16 cellular contexts compared by ENCODE assay signal in genomic region chr10:86687750-86688149, GRCh38. TPM values are rescaled to one million over a fixed set of nuclear protein-coding genes. Genes with fewer than 3 reads are reported as not detected.
A peak's percentile ranks its signal among the peaks of the same experiment; 100 is the strongest.
DNase-seq lines count a peak whose midpoint lies in the region; ATAC-seq, FAIRE-seq and TF ChIP-seq lines count a peak whose summit lies in the region.
"Had no signal": no experiment of that assay in that cellular context is flagged by ENCODE, and none has a peak within 500 bp of the region (broad histone marks: within the 10 kb centered on the region; RNA-seq: fewer than 3 reads in every experiment).

No MANE protein-coding gene starts in this region.

- peaks cover 23% of the 10 kb centered on the region for H3K36me3 ChIP-seq in cardiac muscle cell
- H3K36me3 ChIP-seq in GM12878 (ENCODE audit: control insufficient read depth in 2 of 2, insufficient read depth in 2 of 2, low read length in 1 of 2), result no peaks in the 10 kb centered on the region
- H3K36me3 ChIP-seq: adrenal gland had no signal

- no peak overlapping the region for H2AFZ ChIP-seq in GM12878 (ENCODE audit: control insufficient read depth, low read depth, low read length)

- no peak overlapping the region for H3K4me3 Mint-ChIP-seq in activated CD4-positive, alpha-beta memory T cell treated with anti-CD3 and anti-CD28 coated beads, Interleukin-2, amount 10 ng/mL, durations not matched to agents 7 days and 5 days
- H3K4me3 Mint-ChIP-seq: activated CD4-positive, alpha-beta T cell treated with anti-CD3 and anti-CD28 coated beads, Interleukin-2, amount 10 ng/mL, durations not matched to agents 24 days and 14 days had no signal

- H3K9me3 ChIP-seq in cardiac muscle cell (ENCODE audit: low read depth), result no peaks in the 10 kb centered on the region
- no peaks in the 10 kb centered on the region for H3K9me3 ChIP-seq in GM12878 (replicated peaks; ENCODE audit: control insufficient read depth, insufficient read depth, low read length)
- H3K9me3 ChIP-seq: adrenal gland had no signal

- DNase-seq in cardiac muscle cell (ENCODE audit: low read depth in 1 of 2, low spot score in 1 of 2) (peak in 1 of 2 donors; percentile 72), left cardiac atrium (no peak), GM12878 (ENCODE audit: low read depth, low spot score) (no peak), iris pigment epithelial cell (ENCODE audit: low read depth) (peak; percentile 83), substantia nigra (lab: John Stamatoyannopoulos, UW) (no peak), GDM1 (lab: John Stamatoyannopoulos, UW) (no peak)
- DNase-seq in activated CD4-positive, alpha-beta memory T cell treated with anti-CD3 and anti-CD28 coated beads, Interleukin-2, amount 10 ng/mL, durations not matched to agents 7 days and 5 days, result no peak

- SMC1A ChIA-PET in GM12878 (lab: Charles Lee; ENCODE audit: uncharacterized antibody, unreplicated experiment), result interaction anchor here (1.0 to 1.4 kb wide), 3 partner anchors 44 to 52 kb away, joined by 3 to 7 read pairs (median 3); no protein-coding TSS in a partner anchor

- H3K4me1 ChIP-seq in cardiac muscle cell (ENCODE audit: low read depth) (peaks cover 69% of the 10 kb centered on the region), GM12878 (ENCODE audit: control insufficient read depth, insufficient read depth, low read length) (no peaks in the 10 kb centered on the region)

- H3K27me3 Mint-ChIP-seq in activated CD4-positive, alpha-beta memory T cell treated with anti-CD3 and anti-CD28 coated beads, Interleukin-2, amount 10 ng/mL, durations not matched to agents 7 days and 5 days, result no peaks in the 10 kb centered on the region

- no peak for FAIRE-seq in GM12878 (lab: Jason Lieb, UNC)

- no peaks in the 10 kb centered on the region for H3K79me2 ChIP-seq in GM12878 (ENCODE audit: control insufficient read depth, insufficient read depth, low read length)

- H4K20me1 ChIP-seq in GM12878 (ENCODE audit: control insufficient read depth, insufficient read depth), result no peaks in the 10 kb centered on the region

- POLR2A ChIA-PET in GM12878 (lab: Charles Lee), result no interaction called here
- POLR2A ChIA-PET in activated CD4-positive, alpha-beta memory T cell treated with anti-CD3 and anti-CD28 coated beads, Interleukin-2, amount 10 ng/mL, durations not matched to agents 7 days and 5 days (lab: Charles Lee), result no interaction called here

- TF ChIP-seq EP300 in GM12878 (IDR thresholded peaks at IDR 0.05; ENCODE audit: borderline replicate concordance in 1 of 2, control insufficient read depth in 1 of 2, low read depth in 2 of 2, low read length in 2 of 2), result no peak

- RAD21 ChIA-PET in GM12878 (lab: Charles Lee; ENCODE audit: unreplicated experiment), result interaction anchor here (1.0 kb wide), 1 partner anchor 45 kb away, joined by 3 read pairs; no protein-coding TSS in a partner anchor

- no peaks in the 10 kb centered on the region for H3K9me3 Mint-ChIP-seq in activated CD4-positive, alpha-beta memory T cell treated with anti-CD3 and anti-CD28 coated beads, Interleukin-2, amount 10 ng/mL, durations not matched to agents 7 days and 5 days
- H3K9me3 Mint-ChIP-seq: activated CD4-positive, alpha-beta T cell treated with anti-CD3 and anti-CD28 coated beads, Interleukin-2, amount 10 ng/mL, durations not matched to agents 24 days and 14 days; naive thymus-derived CD4-positive, alpha-beta T cell; stimulated activated memory B cell treated with anti-CD40 and anti-IgM and Interleukin-4, amounts not matched to agents 10 μg/mL and 1 μg/mL and 100 μg/mL, for 72 hours had no signal

- no peak for ATAC-seq in left cardiac atrium
- ATAC-seq in GM12878, result no peak
- ATAC-seq in GM18861 (IDR thresholded peaks at IDR 0.05; ENCODE audit: unreplicated experiment), result no peak

- no peak overlapping the region for H3K4me2 ChIP-seq in GM12878 (ENCODE audit: control insufficient read depth, insufficient read depth)
- H3K4me2 ChIP-seq: KMS-11 had no signal

- H3K27ac ChIP-seq in cardiac muscle cell (peak overlapping the region; percentile 100), GM12878 (ENCODE audit: control insufficient read depth, insufficient read depth) (no peak overlapping the region), substantia nigra (ENCODE audit: low read depth, low read length, poor library complexity, severe bottlenecking) (peak overlapping the region; percentile 16)
- H3K27ac ChIP-seq: 22Rv1, adrenal gland, KMS-11 had no signal

- no peak overlapping the region for H3K27ac Mint-ChIP-seq in activated CD4-positive, alpha-beta memory T cell treated with anti-CD3 and anti-CD28 coated beads, Interleukin-2, amount 10 ng/mL, durations not matched to agents 7 days and 5 days
- H3K27ac Mint-ChIP-seq: activated CD4-positive, alpha-beta T cell treated with anti-CD3 and anti-CD28 coated beads, Interleukin-2, amount 10 ng/mL, durations not matched to agents 24 days and 14 days; naive thymus-derived CD4-positive, alpha-beta T cell; stimulated activated memory B cell treated with anti-CD40 and anti-IgM and Interleukin-4, amounts not matched to agents 10 μg/mL and 1 μg/mL and 100 μg/mL, for 72 hours had no signal

- in situ Hi-C loops in GM12878 (cut with MboI), result no loop called here

- TF ChIP-seq RAD21 in GM12878 (IDR thresholded peaks at IDR 0.05; ENCODE audit: insufficient read depth, low read depth, low read length), result no peak

- H3K36me3 Mint-ChIP-seq in activated CD4-positive, alpha-beta memory T cell treated with anti-CD3 and anti-CD28 coated beads, Interleukin-2, amount 10 ng/mL, durations not matched to agents 7 days and 5 days (ENCODE audit: low read depth), result no peaks in the 10 kb centered on the region
- H3K36me3 Mint-ChIP-seq: naive thymus-derived CD4-positive, alpha-beta T cell; stimulated activated memory B cell treated with anti-CD40 and anti-IgM and Interleukin-4, amounts not matched to agents 10 μg/mL and 1 μg/mL and 100 μg/mL, for 72 hours had no signal

- intact Hi-C loops in left cardiac atrium (cut with DNase I) (loop anchor here in 1 of 2 donors (5.0 kb wide), 1 partner anchor 210 kb away; no protein-coding TSS in a partner anchor), GM12878 (cut with micrococcal nuclease; ENCODE audit: unreplicated experiment) (loop anchor here (1.0 kb wide), 1 partner anchor 212 kb away; no protein-coding TSS in a partner anchor)

- BruUV-seq in GM12878 (replicated peaks; lab: Mats Ljungman, UMichigan), result no TSS peak

- H3K9ac ChIP-seq in GM12878 (ENCODE audit: control insufficient read depth, insufficient read depth, low read length), result no peak overlapping the region
- H3K9ac ChIP-seq: KMS-11 had no signal

- TF ChIP-seq CTCF in cardiac muscle cell (IDR thresholded peaks at IDR 0.05; ENCODE audit: low read depth, low read length) (no peak), GM12878 (IDR thresholded peaks at IDR 0.05 in 2 of 3, conservative IDR thresholded peaks at IDR 0.05 in 1 of 3; ENCODE audit: control insufficient read depth in 2 of 3, extremely low read depth in 1 of 3, insufficient read depth in 1 of 3, low read depth in 3 of 3, low read length in 3 of 3) (no peak)

- TF ChIP-seq POLR2A in GM12878 (IDR thresholded peaks at IDR 0.05; ENCODE audit: low read depth, low read length), result no peak

- CTCF ChIA-PET in GM12878 (lab: Yijun Ruan, JAX), result interaction anchor here (0.8 to 2.4 kb wide), 6 partner anchors 11 to 278 kb away, joined by 3 to 18 read pairs (median 4); no protein-coding TSS in a partner anchor
- CTCF ChIA-PET in activated CD4-positive, alpha-beta memory T cell treated with anti-CD3 and anti-CD28 coated beads, Interleukin-2, amount 10 ng/mL, durations not matched to agents 7 days and 5 days (lab: Charles Lee), result interaction anchor here (0.6 to 1.3 kb wide), 4 partner anchors 27 to 199 kb away, joined by 3 to 5 read pairs (median 4); no protein-coding TSS in a partner anchor

- H3K4me3 ChIP-seq in cardiac muscle cell, result no peak overlapping the region
- no peak overlapping the region for H3K4me3 ChIP-seq in GM12878
- H3K4me3 ChIP-seq: adrenal gland had no signal

- H3K4me1 Mint-ChIP-seq in activated CD4-positive, alpha-beta memory T cell treated with anti-CD3 and anti-CD28 coated beads, Interleukin-2, amount 10 ng/mL, durations not matched to agents 7 days and 5 days, result peaks cover 5% of the 10 kb centered on the region

- 0% methylated on average over 2 of the region's 4 CpGs for WGBS in GM12878 (ENCODE audit: insufficient coverage, insufficient replicate concordance, low lambda C conversion rate, missing lambda C conversion rate)

- H3K27me3 ChIP-seq in cardiac muscle cell (no peaks in the 10 kb centered on the region), GM12878 (replicated peaks in 1 of 2; ENCODE audit: control insufficient read depth in 2 of 2, insufficient read depth in 2 of 2, low read length in 1 of 2) (no peaks in the 10 kb centered on the region; a peak in 1 of 4 replicates)
- H3K27me3 ChIP-seq: adrenal gland had no signal

RNA-seq across cellular contexts. Expression of gene LDB3, which starts 19.4 kb away (rescaled TPM):
- 202 and 213 TPM in 2 replicates for total RNA-seq in cardiac muscle cell
- 266 and 317 TPM in 2 replicates for polyA plus RNA-seq in cardiac muscle cell
- 100 to 1,000 TPM; 585 to 779 TPM for total RNA-seq in left cardiac atrium
- total RNA-seq in GM12878 (2013; cell fraction: nucleolus; rRNA removed), result 0.06 TPM in 1 of 2 replicates, not detected in the other
- under 0.01 TPM in 1 of 2 replicates, not detected in the other for total RNA-seq in GM12878 (2014; rRNA removed)
- 0.04 TPM in 1 of 2 replicates, not detected in the other for total RNA-seq in GM12878 (2014; rRNA removed; fragmentation: Illumina TruSeq; extraction: Trizol)
- 0.05 TPM in 1 of 2 replicates, not detected in the other for total RNA-seq in GM12878 (2021)
- not detected for polyA plus RNA-seq in GM12878 (2011; ENCODE audit: low read depth)
- 0.03 and 0.04 TPM in 2 replicates for polyA plus RNA-seq in GM12878 (2011; rRNA removed)
- 0.05 and 0.10 TPM in 2 replicates for polyA plus RNA-seq in GM12878 (2011; cell fraction: cytosol; rRNA removed)
- 0.04 and 0.06 TPM in 2 replicates for polyA plus RNA-seq in GM12878 (2011; cell fraction: nucleus; rRNA removed)
- 0.05 and 0.11 TPM in 2 replicates for polyA plus RNA-seq in GM12878 (2012)
- 0.03 and 0.04 TPM in 2 replicates for polyA plus RNA-seq in GM12878 (2014; fragmentation: Illumina TruSeq; extraction: Trizol)
- polyA plus RNA-seq in GM12878 (2014; fragmentation: Nextera tagmentation; extraction: Ambion mirVana), result under 1 TPM; 0.02 to 0.05 TPM
- polyA plus RNA-seq in GM12878 (2014; rRNA removed), result 0.03 and 0.05 TPM in 2 replicates
- polyA plus RNA-seq in GM12878 (2016; fragmentation: Nextera tagmentation; extraction: Ambion mirVana), result under 1 TPM; 0.06 to 0.07 TPM
- polyA minus RNA-seq in GM12878 (2011; rRNA and poly(A)+ RNA removed), result 0.15 TPM in 1 of 2 replicates, not detected in the other
- polyA minus RNA-seq in GM12878 (2011; cell fraction: cytosol; rRNA and poly(A)+ RNA removed), result not detected in 2 replicates
- polyA minus RNA-seq in GM12878 (2011; cell fraction: nucleus; rRNA and poly(A)+ RNA removed), result not detected in 2 replicates
- total RNA-seq in activated CD4-positive, alpha-beta memory T cell treated with anti-CD3 and anti-CD28 coated beads, Interleukin-2, amount 10 ng/mL, durations not matched to agents 7 days and 5 days, result under 1 TPM; 0.05 to 0.10 TPM
- total RNA-seq: activated CD4-positive, alpha-beta T cell treated with anti-CD3 and anti-CD28 coated beads, Interleukin-2, amount 10 ng/mL, durations not matched to agents 24 days and 14 days; T-helper 1 cell treated with Interleukin-12 subunit alpha and Interleukin-12 subunit beta and Interleukin-4 antibody, amounts not matched to agents 30 ng/mL and 1 ng/mL, for 36 hours had no signal
- polyA plus RNA-seq: naive thymus-derived CD4-positive, alpha-beta T cell had no signal

RNA-seq across cellular contexts. Expression of gene OPN4, which starts 33.4 kb away (rescaled TPM):
- 0.18 TPM in 1 of 2 replicates, not detected in the other for total RNA-seq in cardiac muscle cell
- 0.24 TPM in 1 of 2 replicates, not detected in the other for polyA plus RNA-seq in cardiac muscle cell
- under 1 TPM; 0.12 to 0.18 TPM for total RNA-seq in left cardiac atrium
- total RNA-seq in GM12878 (2013; cell fraction: nucleolus; rRNA removed), result not detected in 2 replicates
- not detected in 2 replicates for total RNA-seq in GM12878 (2014; rRNA removed)
- total RNA-seq in GM12878 (2014; rRNA removed; fragmentation: Illumina TruSeq; extraction: Trizol), result not detected in 2 replicates
- not detected in 2 replicates for total RNA-seq in GM12878 (2021)
- polyA plus RNA-seq in GM12878 (2011; ENCODE audit: low read depth), result not detected
- not detected in 2 replicates for polyA plus RNA-seq in GM12878 (2011; rRNA removed)
- not detected in 2 replicates for polyA plus RNA-seq in GM12878 (2011; cell fraction: cytosol; rRNA removed)
- polyA plus RNA-seq in GM12878 (2011; cell fraction: nucleus; rRNA removed), result not detected in 2 replicates
- polyA plus RNA-seq in GM12878 (2012), result not detected in 2 replicates
- not detected in 2 replicates for polyA plus RNA-seq in GM12878 (2014; fragmentation: Illumina TruSeq; extraction: Trizol)
- polyA plus RNA-seq in GM12878 (2014; fragmentation: Nextera tagmentation; extraction: Ambion mirVana), result not detected
- not detected in 2 replicates for polyA plus RNA-seq in GM12878 (2014; rRNA removed)
- polyA plus RNA-seq in GM12878 (2016; fragmentation: Nextera tagmentation; extraction: Ambion mirVana), result not detected
- not detected in 2 replicates for polyA minus RNA-seq in GM12878 (2011; rRNA and poly(A)+ RNA removed)
- polyA minus RNA-seq in GM12878 (2011; cell fraction: cytosol; rRNA and poly(A)+ RNA removed), result not detected in 2 replicates
- polyA minus RNA-seq in GM12878 (2011; cell fraction: nucleus; rRNA and poly(A)+ RNA removed), result not detected in 2 replicates
- total RNA-seq in activated CD4-positive, alpha-beta memory T cell treated with anti-CD3 and anti-CD28 coated beads, Interleukin-2, amount 10 ng/mL, durations not matched to agents 7 days and 5 days, result not detected
- total RNA-seq: activated CD4-positive, alpha-beta T cell treated with anti-CD3 and anti-CD28 coated beads, Interleukin-2, amount 10 ng/mL, durations not matched to agents 24 days and 14 days; naive thymus-derived CD4-positive, alpha-beta T cell; NCI-H460; T-helper 1 cell treated with Interleukin-12 subunit alpha and Interleukin-12 subunit beta and Interleukin-4 antibody, amounts not matched to agents 30 ng/mL and 1 ng/mL, for 36 hours had no signal
- polyA plus RNA-seq: naive thymus-derived CD4-positive, alpha-beta T cell had no signal

Comparison
In these comparisons a context has a peak if more than half of its experiments do, and no peak if none do; other contexts are left out.
1. RNA of gene LDB3, which starts 19.4 kb away (total RNA-seq): 585 to 779 TPM in left cardiac atrium and 202 to 213 TPM in cardiac muscle cell; 0.05 to 0.10 TPM in activated CD4-positive, alpha-beta memory T cell treated with anti-CD3 and anti-CD28 coated beads, Interleukin-2, amount 10 ng/mL, durations not matched to agents 7 days and 5 days and under 0.01 to 0.06 TPM in GM12878; every median in the first group is over 100 times any median in the second.